ENCODE assay signal across 11 cellular contexts in genomic region chr6:1770435-1770843, GRCh38.
DNase-seq lines count a peak whose midpoint lies in the region; ATAC-seq and TF ChIP-seq lines count a peak whose summit lies in the region.
"Had no signal": no experiment of that assay in that cellular context is flagged by ENCODE, and none has a peak within 500 bp of the region (broad histone marks: within the 10 kb centered on the region; RNA-seq: fewer than 3 reads in every experiment).

No MANE protein-coding gene starts in this region.

- H3K4me1 ChIP-seq in HEK293 (ENCODE audit: control insufficient read depth, insufficient read depth, low read length), result peaks cover 35% of the 10 kb centered on the region

- no peak overlapping the region for H3K27ac ChIP-seq in HEK293 (ENCODE audit: extremely low read depth, low read depth, low read length)

- no peak overlapping the region for H3K27ac Mint-ChIP-seq in nephron progenitor cell
- H3K27ac Mint-ChIP-seq: WTC11 had no signal

- H3K4me3 ChIP-seq in HEK293 (ENCODE audit: low read depth, low read length), result no peak overlapping the region

- POLR2A ChIA-PET in HEK293 (lab: Yijun Ruan, JAX), result no interaction called here

- ATAC-seq in GM18907 (IDR thresholded peaks at IDR 0.05; ENCODE audit: unreplicated experiment) (no peak), HG02571 (IDR thresholded peaks at IDR 0.05; ENCODE audit: unreplicated experiment) (no peak)
- ATAC-seq: WTC11 had no signal

- TF ChIP-seq CTCF in HEK293 (tag by site-specific recombination; IDR thresholded peaks at IDR 0.05), result no peak
- TF ChIP-seq CTCF in nephron progenitor cell (IDR thresholded peaks at IDR 0.05), result no peak

- no peaks in the 10 kb centered on the region for H3K36me3 ChIP-seq in HEK293 (ENCODE audit: control insufficient read depth in 2 of 2, insufficient read depth in 1 of 2, low read length in 2 of 2)

- no peaks in the 10 kb centered on the region for H3K9me3 ChIP-seq in HEK293 (ENCODE audit: control insufficient read depth, insufficient read depth, low read depth, low read length)

- CTCF ChIA-PET in HEK293 (lab: Yijun Ruan, JAX), result interaction anchor here (1.0 to 1.1 kb wide), 2 partner anchors 9 to 130 kb away, joined by 4 read pairs; no protein-coding TSS in a partner anchor

- no peaks in the 10 kb centered on the region for H3K36me3 Mint-ChIP-seq in nephron progenitor cell (ENCODE audit: low read depth)
- H3K36me3 Mint-ChIP-seq: WTC11 had no signal

- H3K4me1 Mint-ChIP-seq in nephron progenitor cell, result peaks cover 86% of the 10 kb centered on the region

- DNase-seq in COLO829 (ENCODE audit: low spot score), result peak; percentile 55
- DNase-seq in activated CD8-positive, alpha-beta memory T cell treated with anti-CD3 and anti-CD28 coated beads for 48 hours (ENCODE audit: low read depth in 2 of 3, low spot score in 2 of 3), result peak; percentile 9 to 33 (median 15)
- peak; percentile 87 for DNase-seq in kidney tubule cell (ENCODE audit: low spot score)
- no peak for DNase-seq in GF-D8 (lab: John Stamatoyannopoulos, UW)
- no peak for DNase-seq in nephron progenitor cell
- DNase-seq: left colon, small intestine had no signal

- H3K27me3 Mint-ChIP-seq in nephron progenitor cell (ENCODE audit: low read depth, poor library complexity), result peaks cover 3% of the 10 kb centered on the region

- no peak overlapping the region for H3K4me3 Mint-ChIP-seq in nephron progenitor cell
- H3K4me3 Mint-ChIP-seq: WTC11 had no signal

- H3K9me3 Mint-ChIP-seq in nephron progenitor cell, result no peaks in the 10 kb centered on the region
- H3K9me3 Mint-ChIP-seq: WTC11 had no signal

TF ChIP-seq in HEK293, 187 proteins besides CTCF, POLR2A, EP300 and RAD21:
- no peak for TF ChIP-seq ZNF707 (tag by site-specific recombination; IDR thresholded peaks at IDR 0.05)
- no peak for TF ChIP-seq SALL2 (tag by site-specific recombination; IDR thresholded peaks at IDR 0.05; ENCODE audit: borderline replicate concordance)
- TF ChIP-seq SCRT2 (tag by site-specific recombination; IDR thresholded peaks at IDR 0.05), result no peak
- peak; percentile 26; the same call in 1 of the 2 replicates for TF ChIP-seq ZIC2 (tag by site-specific recombination; IDR thresholded peaks at IDR 0.05)

Comparison
In these comparisons a context has a peak if more than half of its experiments do, and no peak if none do; other contexts are left out.
1. DNase-seq: peak in COLO829 (single experiment), activated CD8-positive, alpha-beta memory T cell treated with anti-CD3 and anti-CD28 coated beads for 48 hours (3 of 3) and kidney tubule cell (single experiment); none in GF-D8 (single experiment) and nephron progenitor cell (single experiment).